ENCODE assay signal across 11 cellular contexts in the genomic region with DNA sequence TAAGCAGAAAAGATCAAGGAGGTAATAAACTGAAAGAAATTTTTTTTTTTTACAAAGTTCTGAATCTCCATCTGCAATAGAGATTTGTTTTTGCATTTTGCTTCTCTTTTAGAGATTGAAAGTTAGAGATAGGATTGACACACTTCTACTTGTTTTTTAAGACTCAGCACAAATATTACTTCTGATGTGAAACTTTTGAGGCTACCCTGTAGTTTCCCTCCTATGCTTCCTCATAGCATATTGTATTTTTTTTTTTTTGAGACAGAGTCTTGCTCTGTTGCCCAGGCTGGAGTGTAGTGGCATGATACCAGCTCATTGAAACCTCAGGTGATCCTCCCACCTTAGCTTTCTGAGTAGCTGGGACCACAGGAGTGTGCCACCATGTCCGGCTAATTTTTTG. TPM values are rescaled to one million over a fixed set of nuclear protein-coding genes. Genes with fewer than 3 reads are reported as not detected.
DNase-seq lines count a peak whose midpoint lies in the region; ATAC-seq, FAIRE-seq and TF ChIP-seq lines count a peak whose summit lies in the region.
"Had no signal": no experiment of that assay in that cellular context is flagged by ENCODE, and none has a peak within 500 bp of the region (broad histone marks: within the 10 kb centered on the region; RNA-seq: fewer than 3 reads in every experiment).

No MANE protein-coding gene starts in this region.

- TF ChIP-seq CTCF in A549 (IDR thresholded peaks at IDR 0.05) (no peak), ascending aorta (IDR thresholded peaks at IDR 0.05) (no peak), vagina (IDR thresholded peaks at IDR 0.05) (no peak)

- CTCF ChIA-PET in A549 (lab: Yijun Ruan, JAX), result interaction anchor here (1.0 to 1.3 kb wide), 2 partner anchors 10 to 118 kb away, joined by 3 to 4 read pairs; no protein-coding TSS in a partner anchor

- H3K27me3 ChIP-seq in adipocyte (replicated peaks; ENCODE audit: control insufficient read depth, insufficient read depth, low read length) (no peaks in the 10 kb centered on the region), ascending aorta (no peaks in the 10 kb centered on the region), vagina (no peaks in the 10 kb centered on the region)

- H3K4me1 ChIP-seq in A549 (no peaks in the 10 kb centered on the region), adipocyte (ENCODE audit: control insufficient read depth, insufficient read depth, low read length) (no peaks in the 10 kb centered on the region), ascending aorta (no peaks in the 10 kb centered on the region), vagina (no peaks in the 10 kb centered on the region)

- no peak overlapping the region for H3K4me2 ChIP-seq in A549

- POLR2A ChIA-PET in A549 (lab: Yijun Ruan, JAX), result no interaction called here

- intact Hi-C loops in ascending aorta (cut with DNase I) (no loop called here), vagina (cut with DNase I) (no loop called here)

- H3K9me3 ChIP-seq in A549 (no peaks in the 10 kb centered on the region), adipocyte (ENCODE audit: control insufficient read depth, low read length) (no peaks in the 10 kb centered on the region), ascending aorta (no peaks in the 10 kb centered on the region), vagina (no peaks in the 10 kb centered on the region)

- ATAC-seq in A549, result no peak
- peak; percentile 57 for ATAC-seq in GM18873 (IDR thresholded peaks at IDR 0.05; ENCODE audit: low FRiP score, unreplicated experiment)
- ATAC-seq in HG03108 (IDR thresholded peaks at IDR 0.05; ENCODE audit: unreplicated experiment), result peak; percentile 57

- no peak for TF ChIP-seq RAD21 in A549 (conservative IDR thresholded peaks at IDR 0.05 in 1 of 2, IDR thresholded peaks at IDR 0.05 in 1 of 2)

- H3K9ac ChIP-seq in adipocyte (ENCODE audit: low read length), result peak overlapping the region; percentile 14

- 92% methylated on average over 1 of the region's 1 CpG for WGBS in A549 (ENCODE audit: missing lambda C conversion rate)

- TF ChIP-seq EP300 in A549 (IDR thresholded peaks at IDR 0.05), result no peak

- FAIRE-seq in A549 (lab: Jason Lieb, UNC), result no peak

- H3K4me3 ChIP-seq in A549 (no peak overlapping the region), adipocyte (ENCODE audit: low read length) (no peak overlapping the region), ascending aorta (no peak overlapping the region), vagina (no peak overlapping the region)

- TF ChIP-seq POLR2A in A549 (IDR thresholded peaks at IDR 0.05; ENCODE audit: low read length), result no peak
- no peak for TF ChIP-seq POLR2A in vagina (IDR thresholded peaks at IDR 0.05)

- H3K27ac ChIP-seq in A549 (no peak overlapping the region), ascending aorta (no peak overlapping the region), vagina (no peak overlapping the region)
- H3K27ac ChIP-seq: C4-2B had no signal

- no peak for DNase-seq in A549 (ENCODE audit: low read depth in 1 of 2, low spot score in 1 of 2)
- DNase-seq in adipocyte (ENCODE audit: low read depth), result no peak
- DNase-seq in GOT3 (lab: John Stamatoyannopoulos, UW), result no peak
- no peak for DNase-seq in ascending aorta (ENCODE audit: low spot score in 2 of 2)
- no peak for DNase-seq in vagina (ENCODE audit: extremely low spot score in 2 of 2)
- no peak for DNase-seq in cerebellum (ENCODE audit: low spot score)
- DNase-seq: hippocampal formation, NCI-H2107 had no signal

- H3K36me3 ChIP-seq in adipocyte (ENCODE audit: control insufficient read depth, insufficient read depth, low read length, severe bottlenecking) (no peaks in the 10 kb centered on the region), ascending aorta (no peaks in the 10 kb centered on the region), vagina (no peaks in the 10 kb centered on the region)

TF ChIP-seq in A549, 52 proteins besides CTCF, POLR2A, EP300 and RAD21:
- peak; percentile 13 for TF ChIP-seq MAFK (IDR thresholded peaks at IDR 0.05; ENCODE audit: partially characterized antibody)
- TF ChIP-seq NFE2L2 (conservative IDR thresholded peaks at IDR 0.05; ENCODE audit: low read length), result no peak
TF ChIP-seq in A549: peak in this region for 1.

RNA-seq across cellular contexts. Expression of a gene that starts 32.1 kb away (rescaled TPM):
- polyA plus RNA-seq in A549 (2011; rRNA removed), result 18.9 and 28.2 TPM in 2 replicates
- polyA plus RNA-seq in A549 (2012; cell fraction: cytosol; rRNA removed), result 7.8 and 10.6 TPM in 2 replicates
- polyA plus RNA-seq in A549 (2012; cell fraction: nucleus; rRNA removed), result 8.7 and 9.5 TPM in 2 replicates
- 14.2 to 16.1 TPM (median 14.9 TPM) in 3 replicates for polyA plus RNA-seq in A549 (2017; fragmentation: RNase III; extraction: RNeasy Plus Mini Kit Qiagen cat#74134 plus additional on column Dnase treatment)
- polyA minus RNA-seq in A549 (2011; rRNA and poly(A)+ RNA removed), result 7.1 and 8.6 TPM in 2 replicates
- total RNA-seq in ascending aorta, result 20.3 TPM
- 21.1 TPM for total RNA-seq in vagina
- 20.1 TPM for total RNA-seq in cerebellum

Comparison
In these comparisons a context has a peak if more than half of its experiments do, and no peak if none do; other contexts are left out.
1. ATAC-seq: peak in GM18873 (single experiment) and HG03108 (single experiment); none in A549 (0 of 2).